ENCODE assay signal across 9 cellular contexts in genomic region chr20:50071039-50071888, GRCh38. TPM values are rescaled to one million over a fixed set of nuclear protein-coding genes. Genes with fewer than 3 reads are reported as not detected.
DNase-seq lines count a peak whose midpoint lies in the region; ATAC-seq, FAIRE-seq and TF ChIP-seq lines count a peak whose summit lies in the region.
"Had no signal": no experiment of that assay in that cellular context is flagged by ENCODE, and none has a peak within 500 bp of the region (broad histone marks: within the 10 kb centered on the region; RNA-seq: fewer than 3 reads in every experiment).

No MANE protein-coding gene starts in this region.

- DNase-seq in D721Med (ENCODE audit: insufficient read length, low spot score) (peak; percentile 91), GM23338 (ENCODE audit: low spot score) (peak; percentile 92), M059J (ENCODE audit: low read depth) (peak; percentile 84), RWPE1 (ENCODE audit: low spot score) (peak; percentile 95), foreskin keratinocyte (peak in 1 of 2 donors; percentile 45), neuronal stem cell (ENCODE audit: low spot score) (peak; percentile 88), stromal cell of bone marrow (ENCODE audit: low read depth) (peak; percentile 55)
- peak; percentile 85 for DNase-seq in activated T-helper 9 cell treated with anti-CD3 and anti-CD28 coated beads, Interleukin-2, amount 50 U/mL, for 16 hours (ENCODE audit: low read depth)

- no peak overlapping the region for H2BK12ac ChIP-seq in neuronal stem cell (ENCODE audit: low read length)

- H3K27ac ChIP-seq in GM23338 (ENCODE audit: low read depth) (no peak overlapping the region), RWPE1 (no peak overlapping the region), foreskin keratinocyte (no peak overlapping the region), neuronal stem cell (replicated peaks; ENCODE audit: low read length) (no peak overlapping the region)
- H3K27ac ChIP-seq: epithelial cell of prostate had no signal

- no peak overlapping the region for H3K27ac Mint-ChIP-seq in GM23338

- H3K4me2 ChIP-seq in GM23338 (peak overlapping the region; percentile 71; the same call in 1 of the 2 replicates), neuronal stem cell (ENCODE audit: insufficient read depth, low read length, poor library complexity, severe bottlenecking) (peak overlapping the region; percentile 48)

- H2AK5ac ChIP-seq in neuronal stem cell (ENCODE audit: low read depth, low read length): peak overlapping the region; percentile 43

- H3K27me3 ChIP-seq in GM23338 (ENCODE audit: insufficient read depth) (no peaks in the 10 kb centered on the region), foreskin keratinocyte (peaks cover 4% of the 10 kb centered on the region), neuronal stem cell (ENCODE audit: control insufficient read depth in 3 of 3, insufficient read depth in 3 of 3, low read depth in 1 of 3, low read length in 3 of 3) (peaks cover 0 to 5% (median 0%) of the 10 kb centered on the region in 3 experiments)

- H4K8ac ChIP-seq in neuronal stem cell (ENCODE audit: low read depth, low read length): no peak overlapping the region

- no peak overlapping the region for H3K9ac ChIP-seq in neuronal stem cell (ENCODE audit: low read depth, low read length, poor library complexity)

- no peak overlapping the region for H3K23ac ChIP-seq in neuronal stem cell (ENCODE audit: low read depth, low read length, poor library complexity)

- no peak overlapping the region for H2BK120ac ChIP-seq in neuronal stem cell (ENCODE audit: low read depth, low read length)

- H3K9me2 ChIP-seq in GM23338 (ENCODE audit: insufficient read depth): no peaks in the 10 kb centered on the region

- H2AFZ ChIP-seq in GM23338 (peak overlapping the region; percentile 84), neuronal stem cell (ENCODE audit: low read length) (peak overlapping the region; percentile 90)

- POLR2A ChIA-PET in RWPE1 (lab: Yijun Ruan, JAX; ENCODE audit: low non-redundant PET): interaction anchor here (0.6 to 1.2 kb wide), 2 partner anchors 61 to 92 kb away, joined by 4 to 6 read pairs; no protein-coding TSS in a partner anchor

- no peaks in the 10 kb centered on the region for H3K9me3 ChIP-seq in neuronal stem cell (replicated peaks in 1 of 2; ENCODE audit: control insufficient read depth in 2 of 2, insufficient read depth in 1 of 2, low read depth in 1 of 2, low read length in 2 of 2)

- H3K36me3 Mint-ChIP-seq in GM23338 (ENCODE audit: low read depth): no peaks in the 10 kb centered on the region

- H3K36me3 ChIP-seq in GM23338 (ENCODE audit: insufficient read depth) (no peaks in the 10 kb centered on the region), neuronal stem cell (replicated peaks in 1 of 2; ENCODE audit: control insufficient read depth in 2 of 2, insufficient read depth in 2 of 2, low read length in 2 of 2) (no peaks in the 10 kb centered on the region)

- H3K79me2 ChIP-seq in GM23338 (replicated peaks; ENCODE audit: insufficient read depth): no peaks in the 10 kb centered on the region

- no peak overlapping the region for H3K4ac ChIP-seq in neuronal stem cell (ENCODE audit: low read length)

- H3K27me3 Mint-ChIP-seq in GM23338 (ENCODE audit: insufficient read depth, low read depth, poor library complexity): peaks cover 19% of the 10 kb centered on the region

- no peaks in the 10 kb centered on the region for H3K79me1 ChIP-seq in neuronal stem cell (ENCODE audit: low read depth, low read length)

- TF ChIP-seq CTCF in D721Med (IDR thresholded peaks at IDR 0.05; ENCODE audit: insufficient read depth, missing control alignments) (peak; percentile 95), GM23338 (conservative IDR thresholded peaks at IDR 0.05; ENCODE audit: low read depth in 2 of 2) (peak; percentile 99 to 100), RWPE1 (conservative IDR thresholded peaks at IDR 0.05; ENCODE audit: low read depth) (peak; percentile 100), foreskin keratinocyte (conservative IDR thresholded peaks at IDR 0.05) (peak; percentile 99)

- CTCF ChIA-PET in RWPE1 (lab: Yijun Ruan, JAX): interaction anchor here (0.5 to 13.1 kb wide), 75 partner anchors 9 to 1808 kb away, joined by 3 to 416 read pairs (median 4); partner anchors contain the start of genes PEDS1, RNF114, SNAI1 and UBE2V1

- H3K9me3 Mint-ChIP-seq in GM23338: no peaks in the 10 kb centered on the region; the same call in 1 of the 3 replicates

- peak overlapping the region; percentile 74 for H3K18ac ChIP-seq in neuronal stem cell (ENCODE audit: low read length)

- H4K91ac ChIP-seq in neuronal stem cell (ENCODE audit: low read depth, low read length, poor library complexity): no peak overlapping the region

- no peaks in the 10 kb centered on the region for H3F3A ChIP-seq in GM23338 (replicated peaks; ENCODE audit: low read depth)

- H3K4me3 Mint-ChIP-seq in GM23338: peak overlapping the region; percentile 56

- no peak overlapping the region for H2BK15ac ChIP-seq in neuronal stem cell (ENCODE audit: low read length)

- peaks cover 16% of the 10 kb centered on the region for H3K4me1 Mint-ChIP-seq in GM23338

- H2BK5ac ChIP-seq in neuronal stem cell (ENCODE audit: low read length): no peak overlapping the region

- WGBS in neuronal stem cell (ENCODE audit: extremely low coverage in 2 of 2, insufficient read length in 2 of 2, insufficient replicate concordance in 1 of 2), 2 donors: no CpG with 5 or more reads among the region's 48 CpGs

- FAIRE-seq in D721Med (lab: Jason Lieb, UNC): no peak

- H3K4me1 ChIP-seq in GM23338 (ENCODE audit: insufficient read depth): peaks cover 7% of the 10 kb centered on the region
- H3K4me1 ChIP-seq in foreskin keratinocyte: no peaks in the 10 kb centered on the region
- peaks cover 10 to 20% of the 10 kb centered on the region in 2 donors for H3K4me1 ChIP-seq in neuronal stem cell (ENCODE audit: control insufficient read depth in 2 of 2, insufficient read depth in 1 of 2, low read depth in 1 of 2, low read length in 2 of 2)

- H3K4me3 ChIP-seq in GM23338 (peak overlapping the region; percentile 51), neuronal stem cell (ENCODE audit: low read length in 2 of 2) (peak overlapping the region; percentile 15 to 19)

- ATAC-seq in GM23338 (peak; percentile 83), foreskin keratinocyte (peak; percentile 86)

- no peaks in the 10 kb centered on the region for H4K20me1 ChIP-seq in GM23338 (replicated peaks; ENCODE audit: insufficient read depth)

- no peak overlapping the region for H3K14ac ChIP-seq in neuronal stem cell (ENCODE audit: low read length)

TF ChIP-seq in GM23338, 12 proteins besides CTCF, POLR2A, EP300 and RAD21:
- TF ChIP-seq EZH2 (IDR thresholded peaks at IDR 0.05; ENCODE audit: low read depth, unreplicated experiment) (no peak), CREB1 (CRISPR knock-in tag; IDR thresholded peaks at IDR 0.05; ENCODE audit: low read depth) (peak; percentile 85), ZNF114 (CRISPR knock-in tag; IDR thresholded peaks at IDR 0.05) (no peak)

RNA-seq across cellular contexts. Expression of gene UBE2V1, which starts 41.7 kb away (rescaled TPM):
- total RNA-seq in GM23338 (2014; rRNA removed; shearing (Covaris generic)): 85.7 and 105 TPM in 2 replicates
- polyA plus RNA-seq in GM23338 (2016; fragmentation: Nextera tagmentation; extraction: Ambion mirVana) (293 and 302 TPM in 2 replicates), foreskin keratinocyte (82.0 and 85.8 TPM in 2 replicates)
- total RNA-seq in M059J (2014; rRNA removed; shearing (Covaris generic)): 135 and 170 TPM in 2 replicates
- 79.8 and 81.9 TPM in 2 replicates for total RNA-seq in foreskin keratinocyte
- polyA plus RNA-seq in neuronal stem cell (2013, experiment 1 of 2): 261 TPM
- 262 TPM for polyA plus RNA-seq in neuronal stem cell (2013, experiment 2 of 2)
